In genomic region chr14:30906752-30907658, GRCh38 we compare ENCODE assay signal across 9 cellular contexts. TPM values are rescaled to one million over a fixed set of nuclear protein-coding genes. Genes with fewer than 3 reads are reported as not detected.
DNase-seq lines count a peak whose midpoint lies in the region; ATAC-seq, FAIRE-seq and TF ChIP-seq lines count a peak whose summit lies in the region.
"Had no signal": no experiment of that assay in that cellular context is flagged by ENCODE, and none has a peak within 500 bp of the region (broad histone marks: within the 10 kb centered on the region; RNA-seq: fewer than 3 reads in every experiment).

No MANE protein-coding gene starts in this region.

- no peak overlapping the region for H3K4me3 ChIP-seq in AG04450 (ENCODE audit: low read depth, low read length)
- H3K4me3 ChIP-seq in RWPE2 (ENCODE audit: severe bottlenecking), result no peak overlapping the region
- no peak overlapping the region for H3K4me3 ChIP-seq in lower leg skin (ENCODE audit: low read depth, poor library complexity, severe bottlenecking)

- peak; percentile 67 for ATAC-seq in RWPE2 (ENCODE audit: low read depth)
- no peak for ATAC-seq in GM18519 (IDR thresholded peaks at IDR 0.05; ENCODE audit: low FRiP score, unreplicated experiment)

- CTCF ChIA-PET in AG04450 (lab: Charles Lee), result interaction anchor here (0.7 kb wide), 1 partner anchor 18 kb away, joined by 3 read pairs; no protein-coding TSS in a partner anchor

- TF ChIP-seq POLR2A in GM12891 (IDR thresholded peaks at IDR 0.05; ENCODE audit: low read depth, low read length) (no peak), lower leg skin (IDR thresholded peaks at IDR 0.05) (no peak)

- FAIRE-seq in GM12891 (lab: Jason Lieb, UNC), result peak; percentile 38

- H3K27ac ChIP-seq in AG04450 (ENCODE audit: low read depth, low read length) (no peak overlapping the region), RWPE2 (ENCODE audit: poor library complexity, severe bottlenecking) (peak overlapping the region; percentile 16)

- peaks cover 97% of the 10 kb centered on the region for H3K36me3 ChIP-seq in RWPE2 (ENCODE audit: low read depth)

- DNase-seq in AG04450 (ENCODE audit: low read depth, low spot score) (no peak), GM12891 (ENCODE audit: insufficient read length, low spot score) (no peak), RWPE2 (ENCODE audit: low spot score) (no peak), globus pallidus (ENCODE audit: low spot score) (peak; percentile 11), NCI-H1436 (lab: John Stamatoyannopoulos, UW) (no peak), lower leg skin (ENCODE audit: low spot score in 2 of 2) (no peak)
- DNase-seq in activated CD8-positive, alpha-beta memory T cell treated with anti-CD3 and anti-CD28 coated beads for 24 hours, result no peak
- DNase-seq: stimulated activated CD4-positive, alpha-beta T cell treated with anti-CD3 and anti-CD28 coated beads, Interleukin-4, amount 100 ng/mL, for 24 hours had no signal

- H3K9me3 ChIP-seq in AG04450 (ENCODE audit: control insufficient read depth, insufficient read depth, low read length), result no peaks in the 10 kb centered on the region
- H3K9me3 ChIP-seq in RWPE2 (ENCODE audit: severe bottlenecking), result no peaks in the 10 kb centered on the region

- POLR2A ChIA-PET in AG04450 (lab: Yijun Ruan, JAX), result interaction anchor here (0.6 kb wide), 1 partner anchor 235 kb away, joined by 6 read pairs; no protein-coding TSS in a partner anchor

- intact Hi-C loops in lower leg skin (cut with DNase I; ENCODE audit: low total_unique reads), result no loop called here

- H3K27me3 ChIP-seq in AG04450 (ENCODE audit: control insufficient read depth, insufficient read depth, low read length) (no peaks in the 10 kb centered on the region), RWPE2 (ENCODE audit: insufficient read depth, poor library complexity, severe bottlenecking) (no peaks in the 10 kb centered on the region)

- TF ChIP-seq CTCF in AG04450 (IDR thresholded peaks at IDR 0.05; ENCODE audit: low read depth, low read length) (peak; percentile 31), RWPE2 (IDR thresholded peaks at IDR 0.05; ENCODE audit: poor library complexity, severe bottlenecking) (peak; percentile 63), lower leg skin (IDR thresholded peaks at IDR 0.05) (no peak)

- peaks cover 10% of the 10 kb centered on the region for H3K4me1 ChIP-seq in RWPE2 (ENCODE audit: insufficient read depth, poor library complexity, severe bottlenecking)

TF ChIP-seq in GM12891, 5 proteins besides CTCF, POLR2A, EP300 and RAD21:
- TF ChIP-seq TAF1 (IDR thresholded peaks at IDR 0.05; ENCODE audit: low read depth, low read length) (no peak), PAX5 (IDR thresholded peaks at IDR 0.05; ENCODE audit: insufficient read depth, low read length, severe bottlenecking) (no peak), POU2F2 (IDR thresholded peaks at IDR 0.05; ENCODE audit: low read depth, low read length) (no peak), POLR2AphosphoS5 (IDR thresholded peaks at IDR 0.05; ENCODE audit: low read depth, low read length) (no peak), SPI1 (IDR thresholded peaks at IDR 0.05; ENCODE audit: low read depth, low read length) (no peak)
TF ChIP-seq in GM12891: peak in this region for 0.

RNA-seq across cellular contexts. Expression of gene COCH, which starts 32.6 kb away (rescaled TPM):
- polyA plus RNA-seq in AG04450 (2011; rRNA removed), result 0.17 and 0.19 TPM in 2 replicates
- polyA minus RNA-seq in AG04450 (2011; rRNA and poly(A)+ RNA removed), result 0.13 TPM in 1 of 2 replicates, not detected in the other
- polyA plus RNA-seq in GM12891 (2012; ENCODE audit: low read depth, missing spikeins), result 3.0 TPM
- 1 to 10 TPM; 3.8 to 9.6 (median 5.1) TPM for total RNA-seq in lower leg skin

Comparison
In these comparisons a context has a peak if more than half of its experiments do, and no peak if none do; other contexts are left out.
1. CTCF ChIP-seq: peak in AG04450 (single experiment) and RWPE2 (single experiment); none in lower leg skin (0 of 3).